ENCODE assay signal across 17 cellular contexts in the genomic region with DNA sequence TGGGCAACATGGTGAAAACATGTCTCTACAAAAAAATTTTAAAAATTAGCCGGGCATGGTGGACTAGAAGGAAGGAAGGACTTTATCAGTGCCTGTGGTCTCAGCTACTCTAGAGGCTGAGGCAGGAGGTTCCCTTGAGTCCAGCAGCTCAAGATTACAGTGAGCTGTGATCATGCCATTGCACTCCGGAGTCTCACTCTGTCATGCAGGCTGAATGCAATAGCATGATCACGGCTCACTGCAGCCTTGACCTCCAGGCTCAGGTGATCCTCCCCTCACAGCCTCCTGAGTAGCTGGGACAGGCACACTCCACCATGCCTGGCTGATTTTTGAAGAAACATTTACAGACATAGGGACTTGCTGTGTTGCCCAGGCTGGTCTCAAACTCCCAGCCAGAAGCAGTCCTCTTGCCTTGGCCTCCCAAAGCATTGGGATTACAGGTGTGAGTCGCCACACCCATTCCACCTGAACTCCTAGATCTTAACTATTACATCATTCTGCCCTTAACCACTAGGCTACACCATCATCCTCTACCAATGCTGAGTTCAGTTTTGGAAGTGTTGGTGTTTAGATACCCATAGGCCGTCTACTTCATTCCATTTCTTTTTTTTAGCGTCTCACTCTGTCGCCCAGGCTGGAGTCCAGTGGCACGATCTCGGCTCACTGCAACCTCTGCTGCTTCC. TPM values are rescaled to one million over a fixed set of nuclear protein-coding genes. Genes with fewer than 3 reads are reported as not detected.
DNase-seq lines count a peak whose midpoint lies in the region; ATAC-seq, FAIRE-seq and TF ChIP-seq lines count a peak whose summit lies in the region.
"Had no signal": no experiment of that assay in that cellular context is flagged by ENCODE, and none has a peak within 500 bp of the region (broad histone marks: within the 10 kb centered on the region; RNA-seq: fewer than 3 reads in every experiment).

No MANE protein-coding gene starts in this region.

- no peaks in the 10 kb centered on the region for H3K9me3 Mint-ChIP-seq in activated T-helper 2 cell treated with anti-CD3 and anti-CD28 coated beads, Interferon-gamma antibody, Interleukin-2, Interleukin-4, amounts not matched to agents 10 μg/mL and 5 μg/mL and 100 μg/mL, durations not matched to agents 14 hours and 24 hours and 36 hours
- no peaks in the 10 kb centered on the region for H3K9me3 Mint-ChIP-seq in mesothelial cell of epicardium
- H3K9me3 Mint-ChIP-seq: CD8-positive, alpha-beta memory T cell had no signal

- no peak overlapping the region for H3K9ac ChIP-seq in HepG2 (ENCODE audit: insufficient read depth, low read depth, low read length)

- H3K27ac Mint-ChIP-seq in activated T-helper 2 cell treated with anti-CD3 and anti-CD28 coated beads, Interferon-gamma antibody, Interleukin-2, Interleukin-4, amounts not matched to agents 10 μg/mL and 5 μg/mL and 100 μg/mL, durations not matched to agents 14 hours and 24 hours and 36 hours = no peak overlapping the region
- H3K27ac Mint-ChIP-seq in mesothelial cell of epicardium = peak overlapping the region; percentile 99

- POLR2A ChIA-PET in HepG2 (lab: Yijun Ruan, JAX) = no interaction called here

- no peak for TF ChIP-seq RAD21 in HepG2 (CRISPR knock-in tag; IDR thresholded peaks at IDR 0.05)

- TF ChIP-seq EP300 in HepG2 (IDR thresholded peaks at IDR 0.05; ENCODE audit: low read depth in 2 of 2, low read length in 2 of 2) (no peak), HepG2 (CRISPR knock-in tag; IDR thresholded peaks at IDR 0.05; ENCODE audit: borderline replicate concordance) (no peak)

- H3K36me3 Mint-ChIP-seq in activated T-helper 2 cell treated with anti-CD3 and anti-CD28 coated beads, Interferon-gamma antibody, Interleukin-2, Interleukin-4, amounts not matched to agents 10 μg/mL and 5 μg/mL and 100 μg/mL, durations not matched to agents 14 hours and 24 hours and 36 hours (ENCODE audit: low read depth) = peaks cover 24% of the 10 kb centered on the region
- H3K36me3 Mint-ChIP-seq in mesothelial cell of epicardium = no peaks in the 10 kb centered on the region

- H3K4me2 ChIP-seq in HepG2 (ENCODE audit: low read depth, low read length) = no peak overlapping the region

- TF ChIP-seq POLR2A in HepG2 (IDR thresholded peaks at IDR 0.05; ENCODE audit: insufficient read depth in 1 of 2, low read depth in 2 of 2, low read length in 2 of 2) (no peak), right lobe of liver (IDR thresholded peaks at IDR 0.05) (no peak)

- no peak for ATAC-seq in HepG2
- ATAC-seq in right lobe of liver = no peak

- 80% methylated on average over 9 of the region's 9 CpGs for WGBS in HepG2 (ENCODE audit: low lambda C conversion rate)
- WGBS in right lobe of liver (ENCODE audit: insufficient coverage, low coverage, low lambda C conversion rate, missing lambda C conversion rate) = 93% methylated on average over 7 of the region's 9 CpGs

- no peaks in the 10 kb centered on the region for H4K20me1 ChIP-seq in HepG2 (ENCODE audit: insufficient read depth, low read length)

- H3K4me1 ChIP-seq in HepG2 (ENCODE audit: insufficient read depth, low read length) (peaks cover 31% of the 10 kb centered on the region), right lobe of liver (peaks cover 0 to 18% (median 3%) of the 10 kb centered on the region in 4 donors)

- FAIRE-seq in HepG2 (lab: Jason Lieb, UNC) = no peak
- FAIRE-seq: H54 had no signal

- peak overlapping the region; percentile 26 for H3K4me3 Mint-ChIP-seq in activated T-helper 2 cell treated with anti-CD3 and anti-CD28 coated beads, Interferon-gamma antibody, Interleukin-2, Interleukin-4, amounts not matched to agents 10 μg/mL and 5 μg/mL and 100 μg/mL, durations not matched to agents 14 hours and 24 hours and 36 hours (ENCODE audit: low read depth)
- H3K4me3 Mint-ChIP-seq in mesothelial cell of epicardium = no peak overlapping the region

- CTCF ChIA-PET in HepG2 (lab: Yijun Ruan, JAX; ENCODE audit: low intra/inter-chr PET ratio, low total read pairs) = no interaction called here

- no peak overlapping the region for H2AFZ ChIP-seq in HepG2 (ENCODE audit: low read length)

- peaks cover 29% of the 10 kb centered on the region for H3K4me1 Mint-ChIP-seq in activated T-helper 2 cell treated with anti-CD3 and anti-CD28 coated beads, Interferon-gamma antibody, Interleukin-2, Interleukin-4, amounts not matched to agents 10 μg/mL and 5 μg/mL and 100 μg/mL, durations not matched to agents 14 hours and 24 hours and 36 hours (ENCODE audit: low read depth)
- H3K4me1 Mint-ChIP-seq in mesothelial cell of epicardium = peaks cover 37% of the 10 kb centered on the region

- intact Hi-C loops in HepG2 (cut with micrococcal nuclease; ENCODE audit: unreplicated experiment) (no loop called here), right lobe of liver (cut with DNase I) (loop anchor here in 1 of 2 donors (10.0 kb wide), 1 partner anchor 46 kb away; no protein-coding TSS in a partner anchor)
- intact Hi-C loops in activated T-helper 2 cell treated with anti-CD3 and anti-CD28 coated beads, Interferon-gamma antibody, Interleukin-2, Interleukin-4, amounts not matched to agents 10 μg/mL and 5 μg/mL and 100 μg/mL, durations not matched to agents 14 hours and 24 hours and 36 hours (cut with micrococcal nuclease) = no loop called here

- BruUV-seq in HepG2 (replicated peaks; lab: Mats Ljungman, UMichigan) = no TSS peak

- in situ Hi-C loops in HepG2 (cut with HindIII; ENCODE audit: extremely low pct_ligation_motif_present, low pct_unique_long_range_greater_than_20kb) = no loop called here

- H3K9me3 ChIP-seq in HepG2 (ENCODE audit: low read length) (no peaks in the 10 kb centered on the region), right lobe of liver (no peaks in the 10 kb centered on the region)
- H3K9me3 ChIP-seq: Peyer's patch had no signal

- H3K79me2 ChIP-seq in HepG2 (ENCODE audit: insufficient read depth, low read length) = peaks cover 29% of the 10 kb centered on the region

- no peak overlapping the region for H3K4me3 ChIP-seq in HepG2 (replicated peaks in 1 of 3; ENCODE audit: insufficient read depth in 1 of 3, low read depth in 2 of 3, low read length in 3 of 3)
- H3K4me3 ChIP-seq in right lobe of liver = no peak overlapping the region
- H3K4me3 ChIP-seq: Peyer's patch had no signal

- H3K27ac ChIP-seq in HepG2 (ENCODE audit: extremely low read length, insufficient read depth, low read length) (no peak overlapping the region), right lobe of liver (no peak overlapping the region)

- H3K27me3 Mint-ChIP-seq in activated T-helper 2 cell treated with anti-CD3 and anti-CD28 coated beads, Interferon-gamma antibody, Interleukin-2, Interleukin-4, amounts not matched to agents 10 μg/mL and 5 μg/mL and 100 μg/mL, durations not matched to agents 14 hours and 24 hours and 36 hours (ENCODE audit: low read depth) = no peaks in the 10 kb centered on the region
- no peaks in the 10 kb centered on the region for H3K27me3 Mint-ChIP-seq in mesothelial cell of epicardium (ENCODE audit: low read depth)

- H3K27me3 ChIP-seq in HepG2 (ENCODE audit: control insufficient read depth in 1 of 2, insufficient read depth in 2 of 2, low read length in 2 of 2) (peaks cover 1 to 3% of the 10 kb centered on the region in 2 experiments; a peak in 2 of 5 replicates), right lobe of liver (no peaks in the 10 kb centered on the region)
- H3K27me3 ChIP-seq: Peyer's patch had no signal

- DNase-seq in HepG2 (ENCODE audit: low spot score) (no peak), right lobe of liver (no peak), mesothelial cell of epicardium (ENCODE audit: low spot score in 2 of 2, unreplicated experiment in 2 of 2) (no peak), D341Med (ENCODE audit: low spot score) (no peak), NCI-H1436 (lab: John Stamatoyannopoulos, UW) (no peak), CD1c-positive myeloid dendritic cell (ENCODE audit: extremely low spot score) (no peak)
- DNase-seq in activated T-helper 2 cell treated with anti-CD3 and anti-CD28 coated beads, Interferon-gamma antibody, Interleukin-2, Interleukin-4, amounts not matched to agents 10 μg/mL and 5 μg/mL and 100 μg/mL, durations not matched to agents 14 hours and 24 hours and 36 hours (ENCODE audit: low spot score) = no peak
- DNase-seq: ACHN; CD8-positive, alpha-beta memory T cell; DMS 273 treated with DMSO at 0.1 percent for 48 hours; EL; NCI-H1105 treated with DMSO at 0.1 percent for 48 hours; NCI-H2029; NCI-H510A treated with DMSO at 0.1 percent for 48 hours; Peyer's patch; SHP77 had no signal

- peaks cover 1 to 5% of the 10 kb centered on the region in 2 experiments; a peak in 1 of 5 replicates for H3K36me3 ChIP-seq in HepG2 (replicated peaks in 1 of 2; ENCODE audit: control insufficient read depth in 1 of 2, insufficient read depth in 2 of 2, low read length in 2 of 2)
- no peaks in the 10 kb centered on the region for H3K36me3 ChIP-seq in right lobe of liver
- H3K36me3 ChIP-seq: Peyer's patch had no signal

- no peak for TF ChIP-seq CTCF in HepG2 (CRISPR knock-in tag; IDR thresholded peaks at IDR 0.05)
- no peak for TF ChIP-seq CTCF in right lobe of liver (IDR thresholded peaks at IDR 0.05)
- TF ChIP-seq CTCF in mesothelial cell of epicardium (IDR thresholded peaks at IDR 0.05; ENCODE audit: unreplicated experiment) = no peak

RNA-seq across cellular contexts. Expression of gene URM1, which starts 2.0 kb away (rescaled TPM):
- 37.1 and 42.1 TPM in 2 replicates for total RNA-seq in HepG2 (2016; rRNA removed; fragmentation: Illumina TruSeq; extraction: Trizol)
- 7.2 and 8.5 TPM in 2 replicates for total RNA-seq in HepG2 (2016; cell fraction: cytosol; rRNA removed; fragmentation: Illumina TruSeq; extraction: Trizol; ENCODE audit: low read depth)
- 34.5 and 46.1 TPM in 2 replicates for total RNA-seq in HepG2 (2016; cell fraction: insoluble cytoplasmic fraction; rRNA removed; fragmentation: Illumina TruSeq; extraction: Trizol)
- 23.0 and 25.4 TPM in 2 replicates for total RNA-seq in HepG2 (2016; cell fraction: membrane; rRNA removed; fragmentation: Illumina TruSeq; extraction: Trizol)
- 19.0 and 24.0 TPM in 2 replicates for total RNA-seq in HepG2 (2016; cell fraction: nucleus; rRNA removed; fragmentation: Illumina TruSeq; extraction: Trizol)
- 41.3 and 51.5 TPM in 2 replicates for polyA plus RNA-seq in HepG2 (2011; rRNA removed)
- polyA plus RNA-seq in HepG2 (2011; cell fraction: cytosol; rRNA removed) = 28.0 and 37.2 TPM in 2 replicates
- polyA plus RNA-seq in HepG2 (2011; cell fraction: nucleus; rRNA removed) = 80.9 and 98.9 TPM in 2 replicates
- 44.2 and 48.1 TPM in 2 replicates for polyA plus RNA-seq in HepG2 (2012)
- polyA plus RNA-seq in HepG2 (2016; cell fraction: cytosol; fragmentation: Illumina TruSeq; extraction: Trizol; ENCODE audit: low read depth) = 12.6 and 15.0 TPM in 2 replicates
- 55.0 and 56.0 TPM in 2 replicates for polyA plus RNA-seq in HepG2 (2016; cell fraction: insoluble cytoplasmic fraction; fragmentation: Illumina TruSeq; extraction: Trizol; ENCODE audit: low read depth)
- polyA plus RNA-seq in HepG2 (2016; cell fraction: membrane; fragmentation: Illumina TruSeq; extraction: Trizol; ENCODE audit: low read depth) = 24.9 and 27.1 TPM in 2 replicates
- 49.6 and 53.8 TPM in 2 replicates for polyA plus RNA-seq in HepG2 (2016; cell fraction: nucleus; fragmentation: Illumina TruSeq; extraction: Trizol; ENCODE audit: insufficient read depth, low read depth)
- 55.9 and 116 TPM in 2 replicates for polyA minus RNA-seq in HepG2 (2011; rRNA and poly(A)+ RNA removed; ENCODE audit: low replicate concordance)
- 13.8 and 16.4 TPM in 2 replicates for polyA minus RNA-seq in HepG2 (2011; cell fraction: cytosol; rRNA and poly(A)+ RNA removed)
- 11.3 and 16.7 TPM in 2 replicates for polyA minus RNA-seq in HepG2 (2011; cell fraction: nucleus; rRNA and poly(A)+ RNA removed)
- total RNA-seq in right lobe of liver = 10 to 100 TPM; 16.6 to 25.9 (median 22.2) TPM
- 78.6 and 78.7 TPM in 2 replicates for total RNA-seq in activated T-helper 2 cell treated with anti-CD3 and anti-CD28 coated beads, Interferon-gamma antibody, Interleukin-2, Interleukin-4, amounts not matched to agents 10 μg/mL and 5 μg/mL and 100 μg/mL, durations not matched to agents 14 hours and 24 hours and 36 hours
- 46.6 to 54.9 TPM (median 51.5 TPM) in 3 replicates for total RNA-seq in mesothelial cell of epicardium

RNA-seq across cellular contexts. Expression of gene SLC27A4, which starts 28.8 kb away (rescaled TPM):
- total RNA-seq in HepG2 (2016; rRNA removed; fragmentation: Illumina TruSeq; extraction: Trizol) = 9.3 and 18.8 TPM in 2 replicates
- 6.3 and 6.8 TPM in 2 replicates for total RNA-seq in HepG2 (2016; cell fraction: cytosol; rRNA removed; fragmentation: Illumina TruSeq; extraction: Trizol; ENCODE audit: low read depth)
- 8.9 and 19.1 TPM in 2 replicates for total RNA-seq in HepG2 (2016; cell fraction: insoluble cytoplasmic fraction; rRNA removed; fragmentation: Illumina TruSeq; extraction: Trizol)
- 17.4 and 19.4 TPM in 2 replicates for total RNA-seq in HepG2 (2016; cell fraction: membrane; rRNA removed; fragmentation: Illumina TruSeq; extraction: Trizol)
- 16.1 and 21.0 TPM in 2 replicates for total RNA-seq in HepG2 (2016; cell fraction: nucleus; rRNA removed; fragmentation: Illumina TruSeq; extraction: Trizol)
- polyA plus RNA-seq in HepG2 (2011; rRNA removed) = 10.6 and 16.9 TPM in 2 replicates
- polyA plus RNA-seq in HepG2 (2011; cell fraction: cytosol; rRNA removed) = 12.5 and 14.4 TPM in 2 replicates
- 30.1 and 31.3 TPM in 2 replicates for polyA plus RNA-seq in HepG2 (2011; cell fraction: nucleus; rRNA removed)
- polyA plus RNA-seq in HepG2 (2012) = 11.0 and 16.6 TPM in 2 replicates
- 5.9 and 7.6 TPM in 2 replicates for polyA plus RNA-seq in HepG2 (2016; cell fraction: cytosol; fragmentation: Illumina TruSeq; extraction: Trizol; ENCODE audit: low read depth)
- polyA plus RNA-seq in HepG2 (2016; cell fraction: insoluble cytoplasmic fraction; fragmentation: Illumina TruSeq; extraction: Trizol; ENCODE audit: low read depth) = 10.5 and 13.4 TPM in 2 replicates
- polyA plus RNA-seq in HepG2 (2016; cell fraction: membrane; fragmentation: Illumina TruSeq; extraction: Trizol; ENCODE audit: low read depth) = 14.0 and 17.0 TPM in 2 replicates
- polyA plus RNA-seq in HepG2 (2016; cell fraction: nucleus; fragmentation: Illumina TruSeq; extraction: Trizol; ENCODE audit: insufficient read depth, low read depth) = 30.8 and 31.8 TPM in 2 replicates
- 44.7 and 85.4 TPM in 2 replicates for polyA minus RNA-seq in HepG2 (2011; rRNA and poly(A)+ RNA removed; ENCODE audit: low replicate concordance)
- 11.3 and 17.5 TPM in 2 replicates for polyA minus RNA-seq in HepG2 (2011; cell fraction: cytosol; rRNA and poly(A)+ RNA removed)
- 9.3 and 12.4 TPM in 2 replicates for polyA minus RNA-seq in HepG2 (2011; cell fraction: nucleus; rRNA and poly(A)+ RNA removed)
- 10 to 100 TPM; 15.8 to 97.3 (median 24.1) TPM for total RNA-seq in right lobe of liver
- 30.5 and 32.0 TPM in 2 replicates for total RNA-seq in activated T-helper 2 cell treated with anti-CD3 and anti-CD28 coated beads, Interferon-gamma antibody, Interleukin-2, Interleukin-4, amounts not matched to agents 10 μg/mL and 5 μg/mL and 100 μg/mL, durations not matched to agents 14 hours and 24 hours and 36 hours
- total RNA-seq in mesothelial cell of epicardium = 18.5 to 19.9 TPM (median 19.0 TPM) in 3 replicates

RNA-seq across cellular contexts. Expression of gene COQ4, which starts 46.5 kb away (rescaled TPM):
- total RNA-seq in HepG2 (2016; rRNA removed; fragmentation: Illumina TruSeq; extraction: Trizol) = 16.2 and 26.1 TPM in 2 replicates
- 11.9 and 18.5 TPM in 2 replicates for total RNA-seq in HepG2 (2016; cell fraction: cytosol; rRNA removed; fragmentation: Illumina TruSeq; extraction: Trizol; ENCODE audit: low read depth)
- total RNA-seq in HepG2 (2016; cell fraction: insoluble cytoplasmic fraction; rRNA removed; fragmentation: Illumina TruSeq; extraction: Trizol) = 14.1 and 27.2 TPM in 2 replicates
- total RNA-seq in HepG2 (2016; cell fraction: membrane; rRNA removed; fragmentation: Illumina TruSeq; extraction: Trizol) = 20.4 and 27.0 TPM in 2 replicates
- 19.9 and 21.8 TPM in 2 replicates for total RNA-seq in HepG2 (2016; cell fraction: nucleus; rRNA removed; fragmentation: Illumina TruSeq; extraction: Trizol)
- 36.0 and 37.5 TPM in 2 replicates for polyA plus RNA-seq in HepG2 (2011; rRNA removed)
- 22.7 and 32.6 TPM in 2 replicates for polyA plus RNA-seq in HepG2 (2011; cell fraction: cytosol; rRNA removed)
- 80.9 and 82.1 TPM in 2 replicates for polyA plus RNA-seq in HepG2 (2011; cell fraction: nucleus; rRNA removed)
- polyA plus RNA-seq in HepG2 (2012) = 17.6 and 19.0 TPM in 2 replicates
- 18.0 and 23.7 TPM in 2 replicates for polyA plus RNA-seq in HepG2 (2016; cell fraction: cytosol; fragmentation: Illumina TruSeq; extraction: Trizol; ENCODE audit: low read depth)
- 17.7 and 21.6 TPM in 2 replicates for polyA plus RNA-seq in HepG2 (2016; cell fraction: insoluble cytoplasmic fraction; fragmentation: Illumina TruSeq; extraction: Trizol; ENCODE audit: low read depth)
- 21.8 and 28.2 TPM in 2 replicates for polyA plus RNA-seq in HepG2 (2016; cell fraction: membrane; fragmentation: Illumina TruSeq; extraction: Trizol; ENCODE audit: low read depth)
- polyA plus RNA-seq in HepG2 (2016; cell fraction: nucleus; fragmentation: Illumina TruSeq; extraction: Trizol; ENCODE audit: insufficient read depth, low read depth) = 60.0 and 62.1 TPM in 2 replicates
- polyA minus RNA-seq in HepG2 (2011; rRNA and poly(A)+ RNA removed; ENCODE audit: low replicate concordance) = 45.1 and 143 TPM in 2 replicates
- 10.4 and 12.0 TPM in 2 replicates for polyA minus RNA-seq in HepG2 (2011; cell fraction: cytosol; rRNA and poly(A)+ RNA removed)
- polyA minus RNA-seq in HepG2 (2011; cell fraction: nucleus; rRNA and poly(A)+ RNA removed) = 38.2 and 49.6 TPM in 2 replicates
- total RNA-seq in right lobe of liver = 10 to 100 TPM; 22.3 to 67.5 (median 30.3) TPM
- 49.6 and 52.2 TPM in 2 replicates for total RNA-seq in activated T-helper 2 cell treated with anti-CD3 and anti-CD28 coated beads, Interferon-gamma antibody, Interleukin-2, Interleukin-4, amounts not matched to agents 10 μg/mL and 5 μg/mL and 100 μg/mL, durations not matched to agents 14 hours and 24 hours and 36 hours
- 53.7 to 56.2 TPM (median 55.4 TPM) in 3 replicates for total RNA-seq in mesothelial cell of epicardium

RNA-seq across cellular contexts. Expression of gene TRUB2, which starts 46.9 kb away (rescaled TPM):
- total RNA-seq in HepG2 (2016; rRNA removed; fragmentation: Illumina TruSeq; extraction: Trizol) = 41.2 and 57.8 TPM in 2 replicates
- 10.4 and 12.1 TPM in 2 replicates for total RNA-seq in HepG2 (2016; cell fraction: cytosol; rRNA removed; fragmentation: Illumina TruSeq; extraction: Trizol; ENCODE audit: low read depth)
- total RNA-seq in HepG2 (2016; cell fraction: insoluble cytoplasmic fraction; rRNA removed; fragmentation: Illumina TruSeq; extraction: Trizol) = 45.4 and 61.4 TPM in 2 replicates
- total RNA-seq in HepG2 (2016; cell fraction: membrane; rRNA removed; fragmentation: Illumina TruSeq; extraction: Trizol) = 14.0 and 15.7 TPM in 2 replicates
- total RNA-seq in HepG2 (2016; cell fraction: nucleus; rRNA removed; fragmentation: Illumina TruSeq; extraction: Trizol) = 16.3 and 19.3 TPM in 2 replicates
- 22.3 and 26.5 TPM in 2 replicates for polyA plus RNA-seq in HepG2 (2011; rRNA removed)
- polyA plus RNA-seq in HepG2 (2011; cell fraction: cytosol; rRNA removed) = 15.5 and 18.8 TPM in 2 replicates
- 10.4 and 11.9 TPM in 2 replicates for polyA plus RNA-seq in HepG2 (2011; cell fraction: nucleus; rRNA removed)
- polyA plus RNA-seq in HepG2 (2012) = 17.0 and 18.3 TPM in 2 replicates
- polyA plus RNA-seq in HepG2 (2016; cell fraction: cytosol; fragmentation: Illumina TruSeq; extraction: Trizol; ENCODE audit: low read depth) = 8.5 and 10.6 TPM in 2 replicates
- 47.4 and 47.7 TPM in 2 replicates for polyA plus RNA-seq in HepG2 (2016; cell fraction: insoluble cytoplasmic fraction; fragmentation: Illumina TruSeq; extraction: Trizol; ENCODE audit: low read depth)
- polyA plus RNA-seq in HepG2 (2016; cell fraction: membrane; fragmentation: Illumina TruSeq; extraction: Trizol; ENCODE audit: low read depth) = 9.1 and 10.5 TPM in 2 replicates
- 23.3 and 26.5 TPM in 2 replicates for polyA plus RNA-seq in HepG2 (2016; cell fraction: nucleus; fragmentation: Illumina TruSeq; extraction: Trizol; ENCODE audit: insufficient read depth, low read depth)
- 28.6 and 113 TPM in 2 replicates for polyA minus RNA-seq in HepG2 (2011; rRNA and poly(A)+ RNA removed; ENCODE audit: low replicate concordance)
- polyA minus RNA-seq in HepG2 (2011; cell fraction: cytosol; rRNA and poly(A)+ RNA removed) = 18.2 and 21.4 TPM in 2 replicates
- polyA minus RNA-seq in HepG2 (2011; cell fraction: nucleus; rRNA and poly(A)+ RNA removed) = 12.0 and 13.4 TPM in 2 replicates
- total RNA-seq in right lobe of liver = 10 to 100 TPM; 16.7 to 35.5 (median 24.5) TPM
- total RNA-seq in activated T-helper 2 cell treated with anti-CD3 and anti-CD28 coated beads, Interferon-gamma antibody, Interleukin-2, Interleukin-4, amounts not matched to agents 10 μg/mL and 5 μg/mL and 100 μg/mL, durations not matched to agents 14 hours and 24 hours and 36 hours = 33.5 and 36.1 TPM in 2 replicates
- total RNA-seq in mesothelial cell of epicardium = 27.8 to 29.8 TPM (median 29.3 TPM) in 3 replicates

RNA-seq across cellular contexts. Expression of gene CERCAM, which starts 51.5 kb away (rescaled TPM):
- total RNA-seq in HepG2 (2016; rRNA removed; fragmentation: Illumina TruSeq; extraction: Trizol) = 4.2 and 9.0 TPM in 2 replicates
- total RNA-seq in HepG2 (2016; cell fraction: cytosol; rRNA removed; fragmentation: Illumina TruSeq; extraction: Trizol; ENCODE audit: low read depth) = 3.2 and 3.4 TPM in 2 replicates
- total RNA-seq in HepG2 (2016; cell fraction: insoluble cytoplasmic fraction; rRNA removed; fragmentation: Illumina TruSeq; extraction: Trizol) = 2.8 and 8.0 TPM in 2 replicates
- 5.1 TPM in 2 replicates for total RNA-seq in HepG2 (2016; cell fraction: membrane; rRNA removed; fragmentation: Illumina TruSeq; extraction: Trizol)
- 10.5 and 11.6 TPM in 2 replicates for total RNA-seq in HepG2 (2016; cell fraction: nucleus; rRNA removed; fragmentation: Illumina TruSeq; extraction: Trizol)
- polyA plus RNA-seq in HepG2 (2011; rRNA removed) = 17.1 and 19.6 TPM in 2 replicates
- polyA plus RNA-seq in HepG2 (2011; cell fraction: cytosol; rRNA removed) = 15.6 and 24.7 TPM in 2 replicates
- 52.1 and 62.8 TPM in 2 replicates for polyA plus RNA-seq in HepG2 (2011; cell fraction: nucleus; rRNA removed)
- polyA plus RNA-seq in HepG2 (2012) = 5.9 and 7.0 TPM in 2 replicates
- polyA plus RNA-seq in HepG2 (2016; cell fraction: cytosol; fragmentation: Illumina TruSeq; extraction: Trizol; ENCODE audit: low read depth) = 4.7 and 5.3 TPM in 2 replicates
- 3.9 and 4.0 TPM in 2 replicates for polyA plus RNA-seq in HepG2 (2016; cell fraction: insoluble cytoplasmic fraction; fragmentation: Illumina TruSeq; extraction: Trizol; ENCODE audit: low read depth)
- 6.5 and 7.0 TPM in 2 replicates for polyA plus RNA-seq in HepG2 (2016; cell fraction: membrane; fragmentation: Illumina TruSeq; extraction: Trizol; ENCODE audit: low read depth)
- 18.8 and 19.8 TPM in 2 replicates for polyA plus RNA-seq in HepG2 (2016; cell fraction: nucleus; fragmentation: Illumina TruSeq; extraction: Trizol; ENCODE audit: insufficient read depth, low read depth)
- polyA minus RNA-seq in HepG2 (2011; rRNA and poly(A)+ RNA removed; ENCODE audit: low replicate concordance) = 1.3 and 29.5 TPM in 2 replicates
- 9.5 and 10.8 TPM in 2 replicates for polyA minus RNA-seq in HepG2 (2011; cell fraction: cytosol; rRNA and poly(A)+ RNA removed)
- polyA minus RNA-seq in HepG2 (2011; cell fraction: nucleus; rRNA and poly(A)+ RNA removed) = 8.8 and 10.6 TPM in 2 replicates
- 1 to 10 TPM; 1.3 to 3.1 (median 2.2) TPM for total RNA-seq in right lobe of liver
- total RNA-seq in activated T-helper 2 cell treated with anti-CD3 and anti-CD28 coated beads, Interferon-gamma antibody, Interleukin-2, Interleukin-4, amounts not matched to agents 10 μg/mL and 5 μg/mL and 100 μg/mL, durations not matched to agents 14 hours and 24 hours and 36 hours = 8.2 and 9.3 TPM in 2 replicates
- total RNA-seq in mesothelial cell of epicardium = 134 to 143 TPM (median 141 TPM) in 3 replicates
